17 cellular contexts compared by ENCODE assay signal in genomic region chr6:164692772-164693171, GRCh38.
DNase-seq lines count a peak whose midpoint lies in the region; ATAC-seq and TF ChIP-seq lines count a peak whose summit lies in the region.
"Had no signal": no experiment of that assay in that cellular context is flagged by ENCODE, and none has a peak within 500 bp of the region (broad histone marks: within the 10 kb centered on the region; RNA-seq: fewer than 3 reads in every experiment).

No MANE protein-coding gene starts in this region.

- H3K36me3 ChIP-seq in GM23338 (ENCODE audit: insufficient read depth) (no peaks in the 10 kb centered on the region), neural progenitor cell (no peaks in the 10 kb centered on the region)

- no peaks in the 10 kb centered on the region for H3K9me3 ChIP-seq in neural progenitor cell (ENCODE audit: low read depth)
- H3K9me3 ChIP-seq: Caco-2 had no signal

- H3K27ac ChIP-seq in GM23338 (ENCODE audit: low read depth) (0 out of 2 replicates have a peak overlapping the region, but pooled peaks have one; percentile 13), neural progenitor cell (peak overlapping the region; percentile 13)
- H3K27ac ChIP-seq: 22Rv1, HL-60 had no signal

- DNase-seq in GM23338 (ENCODE audit: low spot score) (peak; percentile 3), astrocyte of the hippocampus (ENCODE audit: low read depth, low spot score) (peak; percentile 4), globus pallidus (ENCODE audit: low spot score) (peak; percentile 17), neural progenitor cell (ENCODE audit: low spot score) (peak; percentile 26), DMS53 (lab: John Stamatoyannopoulos, UW) (no peak), NCI-H146 (lab: John Stamatoyannopoulos, UW) (no peak), NCI-H2081 (lab: John Stamatoyannopoulos, UW) (no peak), NCI-H1105 treated with DMSO at 0.1 percent for 48 hours (lab: John Stamatoyannopoulos, UW) (no peak)
- DNase-seq: Caco-2; CD8-positive, alpha-beta T cell; GOT3; HCEC 1CT; HFFc6 had no signal

- H3K9me3 Mint-ChIP-seq in GM23338 (no peaks in the 10 kb centered on the region), neural progenitor cell (peaks cover 12% of the 10 kb centered on the region)

- H3K4me1 ChIP-seq in GM23338 (ENCODE audit: insufficient read depth) (peaks cover 49% of the 10 kb centered on the region), neural progenitor cell (peaks cover 27% of the 10 kb centered on the region)
- H3K4me1 ChIP-seq: Caco-2 had no signal

- H3K27me3 ChIP-seq in GM23338 (ENCODE audit: insufficient read depth) (no peaks in the 10 kb centered on the region), neural progenitor cell (no peaks in the 10 kb centered on the region)

- no peak overlapping the region for H3K4me2 ChIP-seq in GM23338
- H3K4me2 ChIP-seq in neural progenitor cell = peak overlapping the region; percentile 63

- no peak overlapping the region for H3K9ac ChIP-seq in neural progenitor cell

- peak overlapping the region; percentile 62 for H3K27ac Mint-ChIP-seq in GM23338
- peak overlapping the region; percentile 76 for H3K27ac Mint-ChIP-seq in neural progenitor cell
- H3K27ac Mint-ChIP-seq: CD14-positive monocyte; CD8-positive, alpha-beta T cell; HFFc6; IgD-negative memory B cell had no signal

- H4K20me1 ChIP-seq in GM23338 (replicated peaks; ENCODE audit: insufficient read depth) = no peaks in the 10 kb centered on the region
- no peaks in the 10 kb centered on the region for H4K20me1 ChIP-seq in neural progenitor cell (ENCODE audit: low read depth)

- no peak overlapping the region for H3K4me3 ChIP-seq in GM23338
- no peak overlapping the region for H3K4me3 ChIP-seq in neural progenitor cell

- H3K4me3 Mint-ChIP-seq in GM23338 (no peak overlapping the region), neural progenitor cell (no peak overlapping the region)
- H3K4me3 Mint-ChIP-seq: CD14-positive monocyte; CD8-positive, alpha-beta T cell; HFFc6; IgD-negative memory B cell had no signal

- H3K4me1 Mint-ChIP-seq in GM23338 (peaks cover 36% of the 10 kb centered on the region), neural progenitor cell (peaks cover 33% of the 10 kb centered on the region)
- H3K4me1 Mint-ChIP-seq: CD14-positive monocyte had no signal

- ATAC-seq in GM23338 = peak; percentile 61
- ATAC-seq: CD8-positive, alpha-beta T cell had no signal

- H2AFZ ChIP-seq in GM23338 = 0 out of 2 replicates have a peak overlapping the region, but pooled peaks have one; percentile 7
- H2AFZ ChIP-seq in neural progenitor cell (replicated peaks) = peak overlapping the region; percentile 22

- TF ChIP-seq CTCF in GM23338 (conservative IDR thresholded peaks at IDR 0.05; ENCODE audit: low read depth in 2 of 2) = no peak
- no peak for TF ChIP-seq CTCF in neural progenitor cell (IDR thresholded peaks at IDR 0.05)

- H3K27me3 Mint-ChIP-seq in GM23338 (ENCODE audit: insufficient read depth, low read depth, poor library complexity) (no peaks in the 10 kb centered on the region), neural progenitor cell (ENCODE audit: insufficient read depth, low read depth) (no peaks in the 10 kb centered on the region)
- H3K27me3 Mint-ChIP-seq: IgD-negative memory B cell had no signal

- H3F3A ChIP-seq in GM23338 (replicated peaks; ENCODE audit: low read depth) = no peaks in the 10 kb centered on the region
- H3F3A ChIP-seq in neural progenitor cell (ENCODE audit: low read depth) = peaks cover 27% of the 10 kb centered on the region

- H3K36me3 Mint-ChIP-seq in GM23338 (ENCODE audit: low read depth) (peaks cover 3% of the 10 kb centered on the region; the same call in 1 of the 3 replicates), neural progenitor cell (peaks cover 6% of the 10 kb centered on the region)
- H3K36me3 Mint-ChIP-seq: CD14-positive monocyte; CD8-positive, alpha-beta T cell; IgD-negative memory B cell had no signal

- 0 out of 2 replicates have a peak, but pooled peaks cover 5% of the 10 kb centered on the region for H3K9me2 ChIP-seq in GM23338 (ENCODE audit: insufficient read depth)

- H3K79me2 ChIP-seq in GM23338 (replicated peaks; ENCODE audit: insufficient read depth) (no peaks in the 10 kb centered on the region), neural progenitor cell (ENCODE audit: low read depth) (no peaks in the 10 kb centered on the region)

TF ChIP-seq in GM23338, 12 proteins besides CTCF, POLR2A, EP300 and RAD21 (continues in another document):
- no peak for TF ChIP-seq EZH2 (IDR thresholded peaks at IDR 0.05; ENCODE audit: low read depth, unreplicated experiment)
- TF ChIP-seq EZH2phosphoT487 (IDR thresholded peaks at IDR 0.05; ENCODE audit: unreplicated experiment) = no peak
- TF ChIP-seq ETS1 (IDR thresholded peaks at IDR 0.05) = no peak
- TF ChIP-seq, protein P1, sequence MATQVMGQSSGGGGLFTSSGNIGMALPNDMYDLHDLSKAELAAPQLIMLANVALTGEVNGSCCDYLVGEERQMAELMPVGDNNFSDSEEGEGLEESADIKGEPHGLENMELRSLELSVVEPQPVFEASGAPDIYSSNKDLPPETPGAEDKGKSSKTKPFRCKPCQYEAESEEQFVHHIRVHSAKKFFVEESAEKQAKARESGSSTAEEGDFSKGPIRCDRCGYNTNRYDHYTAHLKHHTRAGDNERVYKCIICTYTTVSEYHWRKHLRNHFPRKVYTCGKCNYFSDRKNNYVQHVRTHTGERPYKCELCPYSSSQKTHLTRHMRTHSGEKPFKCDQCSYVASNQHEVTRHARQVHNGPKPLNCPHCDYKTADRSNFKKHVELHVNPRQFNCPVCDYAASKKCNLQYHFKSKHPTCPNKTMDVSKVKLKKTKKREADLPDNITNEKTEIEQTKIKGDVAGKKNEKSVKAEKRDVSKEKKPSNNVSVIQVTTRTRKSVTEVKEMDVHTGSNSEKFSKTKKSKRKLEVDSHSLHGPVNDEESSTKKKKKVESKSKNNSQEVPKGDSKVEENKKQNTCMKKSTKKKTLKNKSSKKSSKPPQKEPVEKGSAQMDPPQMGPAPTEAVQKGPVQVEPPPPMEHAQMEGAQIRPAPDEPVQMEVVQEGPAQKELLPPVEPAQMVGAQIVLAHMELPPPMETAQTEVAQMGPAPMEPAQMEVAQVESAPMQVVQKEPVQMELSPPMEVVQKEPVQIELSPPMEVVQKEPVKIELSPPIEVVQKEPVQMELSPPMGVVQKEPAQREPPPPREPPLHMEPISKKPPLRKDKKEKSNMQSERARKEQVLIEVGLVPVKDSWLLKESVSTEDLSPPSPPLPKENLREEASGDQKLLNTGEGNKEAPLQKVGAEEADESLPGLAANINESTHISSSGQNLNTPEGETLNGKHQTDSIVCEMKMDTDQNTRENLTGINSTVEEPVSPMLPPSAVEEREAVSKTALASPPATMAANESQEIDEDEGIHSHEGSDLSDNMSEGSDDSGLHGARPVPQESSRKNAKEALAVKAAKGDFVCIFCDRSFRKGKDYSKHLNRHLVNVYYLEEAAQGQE (IDR thresholded peaks at IDR 0.05; ENCODE audit: unreplicated experiment) = no peak

Comparison
In these comparisons a context has a peak if more than half of its experiments do, and no peak if none do; other contexts are left out.
1. DNase-seq: peak in GM23338 (single experiment), astrocyte of the hippocampus (single experiment), globus pallidus (single experiment) and neural progenitor cell (single experiment); none in DMS53 (single experiment), NCI-H146 (single experiment), NCI-H2081 (0 of 2) and NCI-H1105 treated with DMSO at 0.1 percent for 48 hours (single experiment).